In genomic region chr13:113002206-113002821, GRCh38 we compare ENCODE assay signal across 10 cellular contexts. TPM values are rescaled to one million over a fixed set of nuclear protein-coding genes. Genes with fewer than 3 reads are reported as not detected.
A peak's percentile ranks its signal among the peaks of the same experiment; 100 is the strongest.
DNase-seq lines count a peak whose midpoint lies in the region; ATAC-seq and TF ChIP-seq lines count a peak whose summit lies in the region.
"Had no signal": no experiment of that assay in that cellular context is flagged by ENCODE, and none has a peak within 500 bp of the region (broad histone marks: within the 10 kb centered on the region; RNA-seq: fewer than 3 reads in every experiment).

No MANE protein-coding gene starts in this region.

- no peak for TF ChIP-seq POLR2A in suprapubic skin (IDR thresholded peaks at IDR 0.05)

- peak; percentile 74 for DNase-seq in NCI-H1436 (lab: John Stamatoyannopoulos, UW)
- no peak for DNase-seq in NCI-H1436 treated with DMSO at 0.1 percent for 48 hours (lab: John Stamatoyannopoulos, UW)
- peak; percentile 71 for DNase-seq in NCI-H748 treated with DMSO at 0.1 percent for 48 hours (lab: John Stamatoyannopoulos, UW)
- no peak for DNase-seq in heart right ventricle
- no peak for DNase-seq in suprapubic skin (ENCODE audit: low spot score in 2 of 2)
- DNase-seq in HUDEP-2 (lab: John Stamatoyannopoulos, UW; ENCODE audit: unreplicated experiment in 76 of 76): no peak
- no peak for DNase-seq in foreskin melanocyte
- DNase-seq: activated effector memory CD4-positive, alpha-beta T cell treated with anti-CD3 and anti-CD28 coated beads, Interleukin-2, amount 50 U/mL, for 16 hours had no signal

- H3K27ac ChIP-seq in heart right ventricle (peak overlapping the region in 5 of 10 donors; percentile 23 to 47 (median 39)), suprapubic skin (no peak overlapping the region)
- H3K27ac ChIP-seq: A549 had no signal

- intact Hi-C loops in heart right ventricle (cut with DNase I): loop anchor here in 1 of 10 donors (10.0 kb wide), 1 partner anchor 48 kb away; no protein-coding TSS in a partner anchor

- TF ChIP-seq CTCF in heart right ventricle (IDR thresholded peaks at IDR 0.05): peak in 8 of 9 donors; percentile 6 to 57 (median 30)
- TF ChIP-seq CTCF in suprapubic skin (IDR thresholded peaks at IDR 0.05): peak; percentile 9 to 19

- H3K36me3 ChIP-seq in heart right ventricle: peaks cover 0 to 25% (median 0%) of the 10 kb centered on the region in 9 donors
- H3K36me3 ChIP-seq in suprapubic skin: no peaks in the 10 kb centered on the region

- no peak for TF ChIP-seq EP300 in suprapubic skin (IDR thresholded peaks at IDR 0.05)

- H3K4me1 ChIP-seq in heart right ventricle: peaks cover 14 to 70% (median 46%) of the 10 kb centered on the region in 9 donors
- peaks cover 35% of the 10 kb centered on the region for H3K4me1 ChIP-seq in suprapubic skin
- H3K4me1 ChIP-seq: A549 had no signal

- H3K9me3 ChIP-seq in heart right ventricle: no peaks in the 10 kb centered on the region
- H3K9me3 ChIP-seq in suprapubic skin: no peaks in the 10 kb centered on the region
- H3K9me3 ChIP-seq: A549 had no signal

- H3K4me3 ChIP-seq in heart right ventricle (peak overlapping the region in 9 of 10 donors; percentile 21 to 56 (median 42)), suprapubic skin (peak overlapping the region; percentile 45)
- H3K4me3 ChIP-seq: A549 had no signal

- ATAC-seq in heart right ventricle: peak in 3 of 8 donors; percentile 2 to 18 (median 10)
- no peak for ATAC-seq in HG03097 (IDR thresholded peaks at IDR 0.05; ENCODE audit: low FRiP score, unreplicated experiment)

- H3K27me3 ChIP-seq in heart right ventricle: peaks cover 0 to 24% (median 0%) of the 10 kb centered on the region in 7 donors
- H3K27me3 ChIP-seq in suprapubic skin: peaks cover 16% of the 10 kb centered on the region

- 51 to 57% methylated on average over 14 of the region's 14 CpGs for WGBS in heart right ventricle, 2 donors
- WGBS in suprapubic skin: 53% methylated on average over 5 of the region's 14 CpGs

RNA-seq across cellular contexts. Expression of gene MCF2L, which starts 33.3 kb away (rescaled TPM):
- total RNA-seq in heart right ventricle (10 to 100 TPM; 29.6 to 99.8 (median 45.3) TPM), suprapubic skin (100 to 1,000 TPM in 1 of 4 donors, 10 to 100 TPM in 3; 25.4 to 144 (median 50.0) TPM)
- 10 to 100 TPM; 38.6 to 94.1 TPM for polyA plus RNA-seq in heart right ventricle

Comparison
In these comparisons a context has a peak if more than half of its experiments do, and no peak if none do; other contexts are left out.
1. DNase-seq: peak in NCI-H1436 (single experiment) and NCI-H748 treated with DMSO at 0.1 percent for 48 hours (single experiment); none in NCI-H1436 treated with DMSO at 0.1 percent for 48 hours (single experiment), heart right ventricle (0 of 2), suprapubic skin (0 of 2), HUDEP-2 (0 of 76) and foreskin melanocyte (single experiment).